ENCODE assay signal across 28 cellular contexts in the genomic region with DNA sequence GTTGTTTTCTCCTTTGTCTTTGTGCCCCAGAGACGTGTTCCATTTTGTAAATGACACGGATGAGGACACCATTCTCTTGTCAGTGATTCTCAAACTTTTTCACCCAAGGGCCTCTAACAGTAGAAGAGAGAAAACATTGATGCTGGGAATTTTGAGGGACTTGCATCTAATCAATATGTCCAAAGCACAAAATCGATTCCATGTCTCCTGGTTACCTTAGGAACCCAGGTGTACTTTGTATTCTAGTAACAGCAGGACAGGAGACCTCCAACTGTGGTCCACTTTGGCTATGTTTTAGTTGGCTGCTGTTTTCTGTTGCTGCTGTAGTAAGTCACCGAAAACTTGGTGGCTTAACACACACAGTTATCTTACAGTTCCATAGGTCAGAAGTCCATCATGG.
"Had no signal": no experiment of that assay in that cellular context is flagged by ENCODE, and none has a peak within 500 bp of the region (broad histone marks: within the 10 kb centered on the region; RNA-seq: fewer than 3 reads in every experiment).

No MANE protein-coding gene starts in this region.

- H3K27ac ChIP-seq: ascending aorta, breast epithelium, esophagus muscularis mucosa, foreskin keratinocyte, gastrocnemius medialis, VCaP had no signal

- H3K27me3 ChIP-seq: ascending aorta, breast epithelium, esophagus muscularis mucosa, foreskin keratinocyte, gastrocnemius medialis had no signal

- DNase-seq: activated CD4-positive, alpha-beta memory T cell treated with anti-CD3 and anti-CD28 coated beads, Interleukin-2, amount 10 ng/mL, durations not matched to agents 7 days and 5 days; activated CD4-positive, alpha-beta T cell treated with anti-CD3 and anti-CD28 coated beads for 1 hour; activated CD4-positive, alpha-beta T cell treated with anti-CD3 and anti-CD28 coated beads for 4 hours; activated CD4-positive, alpha-beta T cell treated with anti-CD3 and anti-CD28 coated beads, Interleukin-2, amount 10 ng/mL, durations not matched to agents 7 days and 5 days; activated CD4-positive, alpha-beta T cell treated with anti-CD3 and anti-CD28 coated beads, Interleukin-2, amount 50 U/mL, for 4 hours; activated CD8-positive, alpha-beta memory T cell treated with anti-CD3 and anti-CD28 coated beads, Interleukin-2, amount 50 U/mL, for 48 hours; activated gamma-delta T cell; activated naive CD4-positive, alpha-beta T cell; activated naive CD4-positive, alpha-beta T cell treated with anti-CD3 and anti-CD28 coated beads, Interleukin-2, amount 10 ng/mL, durations not matched to agents 7 days and 5 days; activated naive CD8-positive, alpha-beta T cell treated with anti-CD3 and anti-CD28 coated beads, Interleukin-2, amount 10 ng/mL, durations not matched to agents 7 days and 5 days; activated T-cell treated with anti-CD3 and anti-CD28 coated beads for 4 hours; activated T-cell treated with anti-CD3 and anti-CD28 coated beads, Interleukin-2, amount 50 U/mL, for 24 hours; activated T-cell treated with anti-CD3 and anti-CD28 coated beads, Interleukin-2, amount 50 U/mL, for 72 hours; cortex of kidney; dermis blood vessel endothelial cell; effector CD4-positive, alpha-beta T cell; effector memory CD8-positive, alpha-beta T cell; erythroblast; foreskin keratinocyte; gastrocnemius medialis; T-helper 2 cell had no signal

- ATAC-seq: activated naive CD4-positive, alpha-beta T cell treated with anti-CD3 and anti-CD28 coated beads, Interleukin-2, amount 50 U/mL, for 72 hours; activated T-cell treated with anti-CD3 and anti-CD28 coated beads, Interleukin-2, amount 50 U/mL, for 72 hours; effector memory CD8-positive, alpha-beta T cell; foreskin keratinocyte; gastrocnemius medialis; WTC11 had no signal

- FAIRE-seq: TTC549 had no signal

- H3K36me3 ChIP-seq: ascending aorta, breast epithelium, esophagus muscularis mucosa, gastrocnemius medialis had no signal

- H3K4me3 ChIP-seq: ascending aorta, breast epithelium, esophagus muscularis mucosa, gastrocnemius medialis had no signal

- H3K9me3 ChIP-seq: ascending aorta, breast epithelium, esophagus muscularis mucosa, gastrocnemius medialis had no signal

- H3K4me1 ChIP-seq: ascending aorta, breast epithelium, esophagus muscularis mucosa, foreskin keratinocyte, gastrocnemius medialis had no signal
